Comparison of ENCODE assay signal across 8 cellular contexts in genomic region chr11:58575377-58576020, GRCh38. TPM values are rescaled to one million over a fixed set of nuclear protein-coding genes. Genes with fewer than 3 reads are reported as not detected.
DNase-seq lines count a peak whose midpoint lies in the region; ATAC-seq and TF ChIP-seq lines count a peak whose summit lies in the region.

Gene LPXN (minus strand): TSS chr11:58575856. CDS start chr11:58575772, 84 bp downstream.

- peaks cover 12% of the 10 kb centered on the region for H3K4me1 Mint-ChIP-seq in neural progenitor cell

- peaks cover 6% of the 10 kb centered on the region for H3K27me3 Mint-ChIP-seq in neural progenitor cell (ENCODE audit: insufficient read depth, low read depth)

- H3F3A ChIP-seq in neural progenitor cell (ENCODE audit: low read depth): peaks cover 24% of the 10 kb centered on the region

- peaks cover 30% of the 10 kb centered on the region for H3K79me2 ChIP-seq in neural progenitor cell (ENCODE audit: low read depth)

- no peaks in the 10 kb centered on the region for H3K9me3 ChIP-seq in duodenal mucosa (ENCODE audit: control insufficient read depth in 1 of 2, low read length in 2 of 2)
- no peaks in the 10 kb centered on the region for H3K9me3 ChIP-seq in neural progenitor cell (ENCODE audit: low read depth)

- H4K20me1 ChIP-seq in neural progenitor cell (ENCODE audit: low read depth): peaks cover 9% of the 10 kb centered on the region

- H3K27me3 ChIP-seq in duodenal mucosa (ENCODE audit: control insufficient read depth in 1 of 2, insufficient read depth in 2 of 2, low read length in 2 of 2) (no peaks in the 10 kb centered on the region), neural progenitor cell (no peaks in the 10 kb centered on the region)

- H3K4me3 ChIP-seq in AG10803 (ENCODE audit: low read length): peak within 1 kb of the TSS; percentile 45
- H3K4me3 ChIP-seq in duodenal mucosa (ENCODE audit: low read depth in 1 of 2, low read length in 2 of 2): peak within 1 kb of the TSS; percentile 90 to 92
- peak within 1 kb of the TSS; percentile 98 for H3K4me3 ChIP-seq in neural progenitor cell

- H3K36me3 ChIP-seq in duodenal mucosa (ENCODE audit: control insufficient read depth in 1 of 2, insufficient read depth in 2 of 2, low read length in 2 of 2) (peaks cover 0 to under 1% of the 10 kb centered on the region in 2 donors), neural progenitor cell (no peaks in the 10 kb centered on the region)

- DNase-seq in AG10803 (ENCODE audit: low read depth): peak; percentile 83
- peak; percentile 76 for DNase-seq in HT1080 (ENCODE audit: low read depth)
- no peak for DNase-seq in neural progenitor cell (ENCODE audit: low spot score)
- no peak for DNase-seq in NCI-H226
- no peak for DNase-seq in NCI-H2029 (lab: John Stamatoyannopoulos, UW)

- peaks cover 3% of the 10 kb centered on the region for H3K36me3 Mint-ChIP-seq in neural progenitor cell

- H3K4me1 ChIP-seq in duodenal mucosa (ENCODE audit: control insufficient read depth in 1 of 2, insufficient read depth in 2 of 2, low read length in 2 of 2) (peaks cover 22 to 33% of the 10 kb centered on the region in 2 donors), neural progenitor cell (peaks cover 13% of the 10 kb centered on the region)

- no peak for ATAC-seq in GM18907 (IDR thresholded peaks at IDR 0.05; ENCODE audit: unreplicated experiment)

- no peak within 1 kb of the TSS for H3K27ac Mint-ChIP-seq in neural progenitor cell

- TF ChIP-seq CTCF in AG10803 (conservative IDR thresholded peaks at IDR 0.05; ENCODE audit: low read length) (no peak), VCaP (conservative IDR thresholded peaks at IDR 0.05) (no peak), neural progenitor cell (IDR thresholded peaks at IDR 0.05) (no peak)

- H3K27ac ChIP-seq in VCaP (peak within 1 kb of the TSS; percentile 99), duodenal mucosa (ENCODE audit: low read depth, low read length) (peak within 1 kb of the TSS; percentile 99), neural progenitor cell (no peak within 1 kb of the TSS)

- peak within 1 kb of the TSS; percentile 79 for H3K4me2 ChIP-seq in neural progenitor cell

- peak within 1 kb of the TSS; percentile 21 for H3K4me3 Mint-ChIP-seq in neural progenitor cell

- H3K9ac ChIP-seq in duodenal mucosa (ENCODE audit: low read depth in 1 of 2, low read length in 2 of 2) (peak within 1 kb of the TSS; percentile 99), neural progenitor cell (no peak within 1 kb of the TSS)

- no peaks in the 10 kb centered on the region for H3K9me3 Mint-ChIP-seq in neural progenitor cell

- H2AFZ ChIP-seq in neural progenitor cell (replicated peaks): no peak within 1 kb of the TSS

RNA-seq across cellular contexts. Expression of gene LPXN, which starts in this region (rescaled TPM):
- total RNA-seq in HT1080 (2014; rRNA removed; shearing (Covaris generic)): 22.3 and 24.7 TPM in 2 replicates
- polyA plus RNA-seq in HT1080 (2015; cell fraction: cytosol; rRNA removed): 23.1 and 25.7 TPM in 2 replicates
- polyA plus RNA-seq in HT1080 (2015; cell fraction: nucleus; rRNA removed): 19.5 and 24.6 TPM in 2 replicates
- total RNA-seq in neural progenitor cell (ENCODE audit: low replicate concordance): 3.1 and 5.0 TPM in 2 replicates

Comparison
In these comparisons a context has a peak if more than half of its experiments do, and no peak if none do; other contexts are left out.
1. DNase-seq: peak in AG10803 (single experiment) and HT1080 (single experiment); none in neural progenitor cell (single experiment), NCI-H226 (single experiment) and NCI-H2029 (single experiment).
2. H3K4me3 ChIP-seq: peak in every context shown above with its lines; median percentile 98 in neural progenitor cell; 91 in duodenal mucosa; 45 in AG10803.